ENCODE assay signal across 8 cellular contexts in genomic region chr3:46496745-46497555, GRCh38. TPM values are rescaled to one million over a fixed set of nuclear protein-coding genes. Genes with fewer than 3 reads are reported as not detected.
DNase-seq lines count a peak whose midpoint lies in the region; ATAC-seq and TF ChIP-seq lines count a peak whose summit lies in the region.

No MANE protein-coding gene starts in this region.

- no peak overlapping the region for H3K9ac ChIP-seq in BLaER1 treated with 17β-estradiol and CSF1 and Interleukin-3, amounts not matched to agents 10 nM and 100 nM
- H3K9ac ChIP-seq in IMR-90 (ENCODE audit: low read depth, low read length), result peak overlapping the region; percentile 87

- peak overlapping the region; percentile 100 for H3K18ac ChIP-seq in IMR-90 (ENCODE audit: low read depth, low read length)

- no peak overlapping the region for H3K27ac Mint-ChIP-seq in activated CD8-positive, alpha-beta T cell treated with anti-CD3 and anti-CD28 coated beads, Interleukin-2, amount 10 ng/mL, durations not matched to agents 7 days and 5 days

- WGBS in IMR-90 (ENCODE audit: extremely low coverage in 2 of 2, insufficient read length in 1 of 2), 2 experiments, result 74% methylated on average over 3 of the region's 9 CpGs; no CpG with 5 or more reads in 1 of the 2 experiments
- 68 to 71% methylated on average over 9 of the region's 9 CpGs for WGBS in upper lobe of left lung, 2 donors

- DNase-seq in IMR-90 (peak; percentile 46), iPS-NIHi11 (ENCODE audit: low spot score) (peak; percentile 64), upper lobe of left lung (no peak), ureter (ENCODE audit: low spot score) (no peak)
- peak; percentile 64 for DNase-seq in activated CD8-positive, alpha-beta T cell treated with anti-CD3 and anti-CD28 coated beads, Interleukin-2, amount 10 ng/mL, durations not matched to agents 7 days and 5 days

- CTCF ChIA-PET in IMR-90 (lab: Yijun Ruan, JAX), result interaction anchor here (1.0 to 2.3 kb wide), 3 partner anchors 20 to 132 kb away, joined by 3 to 19 read pairs (median 5); no protein-coding TSS in a partner anchor
- CTCF ChIA-PET in activated CD8-positive, alpha-beta T cell treated with anti-CD3 and anti-CD28 coated beads, Interleukin-2, amount 10 ng/mL, durations not matched to agents 7 days and 5 days (lab: Charles Lee), result interaction anchor here (1.0 to 9.4 kb wide), 13 partner anchors 8 to 137 kb away, joined by 3 to 74 read pairs (median 7); no protein-coding TSS in a partner anchor

- no peak for TF ChIP-seq POLR2A in IMR-90 (IDR thresholded peaks at IDR 0.05; ENCODE audit: low read depth, low read length)
- no peak for TF ChIP-seq POLR2A in upper lobe of left lung (IDR thresholded peaks at IDR 0.05)

- no peaks in the 10 kb centered on the region for H3K36me3 Mint-ChIP-seq in activated CD8-positive, alpha-beta T cell treated with anti-CD3 and anti-CD28 coated beads, Interleukin-2, amount 10 ng/mL, durations not matched to agents 7 days and 5 days (ENCODE audit: low read depth)

- H3K4ac ChIP-seq in IMR-90 (ENCODE audit: low read depth, low read length), result peak overlapping the region; percentile 100

- peaks cover 2% of the 10 kb centered on the region for H3K4me1 Mint-ChIP-seq in activated CD8-positive, alpha-beta T cell treated with anti-CD3 and anti-CD28 coated beads, Interleukin-2, amount 10 ng/mL, durations not matched to agents 7 days and 5 days (ENCODE audit: low read depth)

- peak overlapping the region in 3 of 11 experiments; percentile 10 to 22 (median 12); a peak in 3 of 22 replicates for H3K27ac ChIP-seq in BLaER1 treated with 17β-estradiol and CSF1 and Interleukin-3, amounts not matched to agents 10 nM and 100 nM
- peak overlapping the region; percentile 82 for H3K27ac ChIP-seq in IMR-90 (ENCODE audit: insufficient read depth, low read length)
- H3K27ac ChIP-seq in upper lobe of left lung, result no peak overlapping the region

- peak overlapping the region; percentile 91 for H3K56ac ChIP-seq in IMR-90 (ENCODE audit: extremely low read depth, insufficient read depth, low read length)

- peak overlapping the region; percentile 100 for H4K91ac ChIP-seq in IMR-90 (ENCODE audit: insufficient read depth, low read depth, low read length)

- H3K4me3 ChIP-seq in BLaER1 treated with 17β-estradiol and CSF1 and Interleukin-3, amounts not matched to agents 10 nM and 100 nM, result no peak overlapping the region
- H3K4me3 ChIP-seq in IMR-90 (ENCODE audit: insufficient read depth, low read depth, low read length) (no peak overlapping the region), upper lobe of left lung (no peak overlapping the region)

- H2BK15ac ChIP-seq in IMR-90 (ENCODE audit: low read depth, low read length), result peak overlapping the region; percentile 90

- no TSS peak for BruUV-seq in IMR-90 (replicated peaks; lab: Mats Ljungman, UMichigan)

- H4K20me1 ChIP-seq in BLaER1 treated with 17β-estradiol and CSF1 and Interleukin-3, amounts not matched to agents 10 nM and 100 nM, result no peaks in the 10 kb centered on the region
- H4K20me1 ChIP-seq in IMR-90 (ENCODE audit: insufficient read depth, low read length), result no peaks in the 10 kb centered on the region

- peak overlapping the region; percentile 99 for H2BK5ac ChIP-seq in IMR-90 (ENCODE audit: low read depth, low read length, poor library complexity, severe bottlenecking)

- POLR2A ChIA-PET in IMR-90 (lab: Charles Lee; ENCODE audit: unreplicated experiment), result no interaction called here
- POLR2A ChIA-PET in activated CD8-positive, alpha-beta T cell treated with anti-CD3 and anti-CD28 coated beads, Interleukin-2, amount 10 ng/mL, durations not matched to agents 7 days and 5 days (lab: Charles Lee), result no interaction called here

- H4K5ac ChIP-seq in IMR-90 (ENCODE audit: low read depth, low read length), result peak overlapping the region; percentile 98

- peaks cover 0 to 13% (median 9%) of the 10 kb centered on the region in 11 experiments; a peak in 10 of 22 replicates for H3K9me3 ChIP-seq in BLaER1 treated with 17β-estradiol and CSF1 and Interleukin-3, amounts not matched to agents 10 nM and 100 nM (replicated peaks in 1 of 11)
- H3K9me3 ChIP-seq in IMR-90 (ENCODE audit: control insufficient read depth, insufficient read depth, low read length), result no peaks in the 10 kb centered on the region
- H3K9me3 ChIP-seq in upper lobe of left lung, result no peaks in the 10 kb centered on the region

- ATAC-seq in IMR-90 (ENCODE audit: low read depth), result peak; percentile 38; the same call in 1 of the 2 replicates
- no peak for ATAC-seq in activated CD8-positive, alpha-beta T cell treated with anti-CD3 and anti-CD28 coated beads, Interleukin-2, amount 10 ng/mL, durations not matched to agents 7 days and 5 days
- no peak for ATAC-seq in GM18519 (IDR thresholded peaks at IDR 0.05; ENCODE audit: low FRiP score, unreplicated experiment)
- ATAC-seq in upper lobe of left lung (ENCODE audit: low FRiP score in 2 of 2), result no peak
- no peak for ATAC-seq in HG03469 (IDR thresholded peaks at IDR 0.05; ENCODE audit: unreplicated experiment)

- H2BK20ac ChIP-seq in IMR-90 (ENCODE audit: low read depth, low read length), result peak overlapping the region; percentile 100

- peak overlapping the region; percentile 97 for H3K14ac ChIP-seq in IMR-90 (replicated peaks; ENCODE audit: low read depth, low read length)

- H3K9me3 Mint-ChIP-seq in activated CD8-positive, alpha-beta T cell treated with anti-CD3 and anti-CD28 coated beads, Interleukin-2, amount 10 ng/mL, durations not matched to agents 7 days and 5 days (ENCODE audit: insufficient read depth), result no peaks in the 10 kb centered on the region

- peak overlapping the region; percentile 82 for H2AFZ ChIP-seq in IMR-90 (replicated peaks; ENCODE audit: low read length, poor library complexity)

- H3K27me3 ChIP-seq in BLaER1 treated with 17β-estradiol and CSF1 and Interleukin-3, amounts not matched to agents 10 nM and 100 nM, result no peaks in the 10 kb centered on the region
- H3K27me3 ChIP-seq in IMR-90 (ENCODE audit: control insufficient read depth, insufficient read depth, low read length), result no peaks in the 10 kb centered on the region
- no peaks in the 10 kb centered on the region for H3K27me3 ChIP-seq in upper lobe of left lung

- in situ Hi-C loops in IMR-90 (cut with MboI; ENCODE audit: low sequenced_read_pairs), result loop anchor here (25.0 kb wide), 1 partner anchor 390 kb away; the partner anchor contains the start of gene PTH1R

- peak overlapping the region in 6 of 11 experiments; percentile 2 to 53 (median 31); a peak in 7 of 22 replicates for H3K4me2 ChIP-seq in BLaER1 treated with 17β-estradiol and CSF1 and Interleukin-3, amounts not matched to agents 10 nM and 100 nM
- no peak overlapping the region for H3K4me2 ChIP-seq in IMR-90 (ENCODE audit: low read depth, low read length)

- no peaks in the 10 kb centered on the region for H3K36me3 ChIP-seq in BLaER1 treated with 17β-estradiol and CSF1 and Interleukin-3, amounts not matched to agents 10 nM and 100 nM
- H3K36me3 ChIP-seq in IMR-90 (ENCODE audit: control insufficient read depth, insufficient read depth, low read length), result no peaks in the 10 kb centered on the region
- no peaks in the 10 kb centered on the region for H3K36me3 ChIP-seq in upper lobe of left lung

- peaks cover 0 to 5% of the 10 kb centered on the region in 2 experiments; a peak in 1 of 4 replicates for H3K79me1 ChIP-seq in IMR-90 (ENCODE audit: low read depth in 1 of 2, low read length in 2 of 2)

- peak overlapping the region; percentile 100 for H2AK5ac ChIP-seq in IMR-90 (ENCODE audit: low read depth, low read length)

- peaks cover 16 to 47% (median 41%) of the 10 kb centered on the region in 10 experiments for H3K4me1 ChIP-seq in BLaER1 treated with 17β-estradiol and CSF1 and Interleukin-3, amounts not matched to agents 10 nM and 100 nM
- H3K4me1 ChIP-seq in IMR-90 (ENCODE audit: control insufficient read depth, insufficient read depth, low read length) (peaks cover 29% of the 10 kb centered on the region), upper lobe of left lung (no peaks in the 10 kb centered on the region)

- dilution Hi-C loops in IMR-90 (cut with HindIII; ENCODE audit: low sequenced_read_pairs, unreplicated experiment), result no loop called here

- TF ChIP-seq EP300 in upper lobe of left lung (IDR thresholded peaks at IDR 0.05), result no peak

- H3K4me3 Mint-ChIP-seq in activated CD8-positive, alpha-beta T cell treated with anti-CD3 and anti-CD28 coated beads, Interleukin-2, amount 10 ng/mL, durations not matched to agents 7 days and 5 days, result no peak overlapping the region

- H3K23ac ChIP-seq in IMR-90 (ENCODE audit: low read depth, low read length), result peak overlapping the region; percentile 98

- no peaks in the 10 kb centered on the region for H3K27me3 Mint-ChIP-seq in activated CD8-positive, alpha-beta T cell treated with anti-CD3 and anti-CD28 coated beads, Interleukin-2, amount 10 ng/mL, durations not matched to agents 7 days and 5 days (ENCODE audit: low read depth)

- TF ChIP-seq CTCF in IMR-90 (conservative IDR thresholded peaks at IDR 0.05; ENCODE audit: low read depth, low read length) (peak; percentile 43; the same call in 1 of the 2 replicates), upper lobe of left lung (IDR thresholded peaks at IDR 0.05) (no peak)

- peak overlapping the region; percentile 98 to 100 for H4K8ac ChIP-seq in IMR-90 (ENCODE audit: low read depth in 2 of 2, low read length in 2 of 2)

- intact Hi-C loops in IMR-90 (cut with micrococcal nuclease), result no loop called here

- H2AK9ac ChIP-seq in IMR-90 (replicated peaks; ENCODE audit: low read depth, low read length, poor library complexity), result peak overlapping the region; percentile 93

- peak; percentile 32; the same call in 1 of the 2 replicates for TF ChIP-seq RAD21 in IMR-90 (IDR thresholded peaks at IDR 0.05; ENCODE audit: low read length)

- H3K9me1 ChIP-seq in IMR-90 (ENCODE audit: insufficient read depth, low read length), result peaks cover 32% of the 10 kb centered on the region

- H2BK120ac ChIP-seq in IMR-90 (ENCODE audit: low read depth, low read length), result peak overlapping the region; percentile 100

RNA-seq across cellular contexts. Expression of gene RTP3, which starts 0.8 kb away (rescaled TPM):
- total RNA-seq in IMR-90 (2012; rRNA removed) (0.18 TPM in 1 of 2 replicates, not detected in the other), upper lobe of left lung (not detected), ureter (not detected)
- polyA plus RNA-seq in IMR-90 (2012; rRNA removed), result 0.10 and 0.26 TPM in 2 replicates
- polyA plus RNA-seq in IMR-90 (2012; cell fraction: cytosol; rRNA removed), result 0.05 TPM in 1 of 2 replicates, not detected in the other
- polyA plus RNA-seq in IMR-90 (2012; cell fraction: nucleus; rRNA removed; ENCODE audit: low replicate concordance), result 0.08 TPM in 1 of 2 replicates, not detected in the other
- total RNA-seq in activated CD8-positive, alpha-beta T cell treated with anti-CD3 and anti-CD28 coated beads, Interleukin-2, amount 10 ng/mL, durations not matched to agents 7 days and 5 days, result not detected

RNA-seq across cellular contexts. Expression of gene LTF, which starts 32.2 kb away (rescaled TPM):
- not detected in 2 replicates for total RNA-seq in IMR-90 (2012; rRNA removed)
- 0.04 TPM in 1 of 2 replicates, not detected in the other for polyA plus RNA-seq in IMR-90 (2012; rRNA removed)
- not detected in 2 replicates for polyA plus RNA-seq in IMR-90 (2012; cell fraction: cytosol; rRNA removed)
- polyA plus RNA-seq in IMR-90 (2012; cell fraction: nucleus; rRNA removed; ENCODE audit: low replicate concordance), result 0.14 TPM in 1 of 2 replicates, not detected in the other
- total RNA-seq in activated CD8-positive, alpha-beta T cell treated with anti-CD3 and anti-CD28 coated beads, Interleukin-2, amount 10 ng/mL, durations not matched to agents 7 days and 5 days, result not detected
- total RNA-seq in upper lobe of left lung, result 10 to 100 TPM in 3 of 6 donors, 1 to 10 TPM in 3; 3.3 to 85.9 (median 12.5) TPM
- 1.5 TPM for total RNA-seq in ureter

Comparison
In these comparisons a context has a peak if more than half of its experiments do, and no peak if none do; other contexts are left out.
1. DNase-seq: peak in IMR-90 (single experiment), activated CD8-positive, alpha-beta T cell treated with anti-CD3 and anti-CD28 coated beads, Interleukin-2, amount 10 ng/mL, durations not matched to agents 7 days and 5 days (single experiment) and iPS-NIHi11 (single experiment); none in upper lobe of left lung (0 of 2) and ureter (single experiment).